ENCODE assay signal across 21 cellular contexts in genomic region chr4:7253806-7254205, GRCh38.
"Had no signal": no experiment of that assay in that cellular context is flagged by ENCODE, and none has a peak within 500 bp of the region (broad histone marks: within the 10 kb centered on the region; RNA-seq: fewer than 3 reads in every experiment).

No MANE protein-coding gene starts in this region.

- H3K27ac ChIP-seq: coronary artery, hepatocyte, neural progenitor cell, prostate gland, right atrium auricular region, stomach, thyroid gland, vagina had no signal

- H3K36me3 ChIP-seq: neural progenitor cell, prostate gland, right atrium auricular region, stomach, thyroid gland, vagina had no signal

- H3K4me2 ChIP-seq: hepatocyte, neural progenitor cell had no signal

- H3K4me3 ChIP-seq: coronary artery, hepatocyte, lung, neural progenitor cell, prostate gland, right atrium auricular region, stomach, thyroid gland, vagina had no signal

- H3K79me2 ChIP-seq: hepatocyte had no signal

- DNase-seq: effector memory CD8-positive, alpha-beta T cell; erythroblast; head of caudate nucleus; naive B cell; nucleus accumbens; stimulated activated CD4-positive, alpha-beta T cell treated with anti-CD3 and anti-CD28 coated beads, Interleukin-2, amount 100 ng/mL, for 24 hours; stimulated activated CD4-positive, alpha-beta T cell treated with anti-CD3 and anti-CD28 coated beads, Interleukin-4, amount 100 ng/mL, for 24 hours; stimulated activated naive CD4-positive, alpha-beta T cell treated with Interleukin-2 at 50 U/mL for 16 hours; stomach; thyroid gland; trophoblast cell had no signal

- H3K4me1 ChIP-seq: prostate gland had no signal

- H2AFZ ChIP-seq: hepatocyte, neural progenitor cell had no signal

- ATAC-seq: effector memory CD8-positive, alpha-beta T cell; left lobe of liver; natural killer cell treated with Interleukin-12 subunit alpha and Interleukin-12 subunit beta and Interleukin-15 and Interleukin-18, amount 100 ng/mL, for 72 hours; sciatic nerve had no signal

- H3K27me3 ChIP-seq: hepatocyte, neural progenitor cell, right atrium auricular region, stomach, thyroid gland, vagina had no signal

- H3K9ac ChIP-seq: neural progenitor cell had no signal

- H3K9me3 ChIP-seq: prostate gland, right atrium auricular region, thyroid gland, vagina had no signal
